Comparison of ENCODE assay signal across 9 cellular contexts in the genomic region with DNA sequence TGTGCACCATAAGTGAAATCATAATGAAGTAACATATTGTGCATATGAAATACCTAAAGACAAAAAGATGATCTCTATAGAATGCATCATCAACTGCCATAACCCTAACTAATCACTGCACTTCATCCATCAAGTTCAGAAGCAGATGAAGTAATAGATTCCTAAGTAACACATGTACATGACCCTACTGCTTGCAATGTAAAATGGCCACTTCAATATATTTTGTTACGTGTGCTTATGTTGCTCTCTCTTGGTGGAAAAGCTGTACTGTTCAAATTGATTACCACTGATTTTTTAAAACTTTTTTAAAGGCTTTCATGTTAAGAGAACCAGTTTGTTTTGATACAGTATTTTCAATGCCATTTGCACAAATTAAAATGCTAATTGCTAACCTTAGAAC.
DNase-seq lines count a peak whose midpoint lies in the region; ATAC-seq and TF ChIP-seq lines count a peak whose summit lies in the region.
"Had no signal": no experiment of that assay in that cellular context is flagged by ENCODE, and none has a peak within 500 bp of the region (broad histone marks: within the 10 kb centered on the region; RNA-seq: fewer than 3 reads in every experiment).

No MANE protein-coding gene starts in this region.

- H3K27me3 Mint-ChIP-seq in neural crest cell (ENCODE audit: low read depth), result no peaks in the 10 kb centered on the region
- H3K27me3 Mint-ChIP-seq in stimulated activated naive CD8-positive, alpha-beta T cell treated with anti-CD3 and anti-CD28 coated beads, Interleukin-15, amount 100 ng/mL, for 72 hours, result no peaks in the 10 kb centered on the region

- intact Hi-C loops in body of pancreas (cut with DNase I) (no loop called here), esophagus squamous epithelium (cut with DNase I) (no loop called here)

- H3K4me1 Mint-ChIP-seq in neural crest cell, result peaks cover 14% of the 10 kb centered on the region
- H3K4me1 Mint-ChIP-seq in stimulated activated naive CD8-positive, alpha-beta T cell treated with anti-CD3 and anti-CD28 coated beads, Interleukin-15, amount 100 ng/mL, for 72 hours, result peaks cover 15% of the 10 kb centered on the region

- DNase-seq in EL (peak; percentile 23), NB4 (ENCODE audit: low read depth) (peak; percentile 4), body of pancreas (no peak), neural crest cell (ENCODE audit: low read depth, low spot score) (no peak), esophagus squamous epithelium (lab: John Stamatoyannopoulos, UW) (no peak)
- DNase-seq in stimulated activated naive CD8-positive, alpha-beta T cell treated with anti-CD3 and anti-CD28 coated beads, Interleukin-15, amount 100 ng/mL, for 72 hours, result no peak
- DNase-seq in effector memory CD4-positive, alpha-beta T cell, result no peak

- peaks cover 2% of the 10 kb centered on the region for H3K9me3 Mint-ChIP-seq in neural crest cell
- no peaks in the 10 kb centered on the region for H3K9me3 Mint-ChIP-seq in stimulated activated naive CD8-positive, alpha-beta T cell treated with anti-CD3 and anti-CD28 coated beads, Interleukin-15, amount 100 ng/mL, for 72 hours
- H3K9me3 Mint-ChIP-seq: stimulated activated effector memory CD8-positive, alpha-beta T cell treated with anti-CD3 and anti-CD28 coated beads, Interleukin-12 subunit alpha, Interleukin-12 subunit beta, amount 100 ng/mL, for 72 hours had no signal

- TF ChIP-seq POLR2A in NB4 (IDR thresholded peaks at IDR 0.05; ENCODE audit: extremely low read depth, insufficient read length) (no peak), body of pancreas (IDR thresholded peaks at IDR 0.05) (no peak), esophagus squamous epithelium (IDR thresholded peaks at IDR 0.05) (no peak)

- no peak for TF ChIP-seq CTCF in NB4 (IDR thresholded peaks at IDR 0.05; ENCODE audit: low read depth, low read length)
- peak in 5 of 7 experiments; percentile 20 to 60 (median 55) for TF ChIP-seq CTCF in body of pancreas (IDR thresholded peaks at IDR 0.05)
- TF ChIP-seq CTCF in neural crest cell (conservative IDR thresholded peaks at IDR 0.05), result peak; percentile 77
- TF ChIP-seq CTCF in esophagus squamous epithelium (IDR thresholded peaks at IDR 0.05), result peak in 1 of 6 experiments; percentile 36

- H3K27me3 ChIP-seq in body of pancreas (no peaks in the 10 kb centered on the region), esophagus squamous epithelium (peaks cover 0 to 5% (median 0%) of the 10 kb centered on the region in 4 donors)
- no peaks in the 10 kb centered on the region for H3K27me3 ChIP-seq in effector memory CD4-positive, alpha-beta T cell (replicated peaks; ENCODE audit: control insufficient read depth, insufficient read depth, low read length, poor library complexity, severe bottlenecking)

- H3K4me3 ChIP-seq in NB4 (ENCODE audit: low read depth, low read length) (no peak overlapping the region), body of pancreas (no peak overlapping the region), esophagus squamous epithelium (no peak overlapping the region)
- H3K4me3 ChIP-seq in effector memory CD4-positive, alpha-beta T cell (ENCODE audit: insufficient read depth, low read depth, low read length, poor library complexity, severe bottlenecking), result no peak overlapping the region

- H3K36me3 ChIP-seq in body of pancreas (replicated peaks in 1 of 2; ENCODE audit: insufficient read depth in 1 of 2, low read depth in 2 of 2), result no peaks in the 10 kb centered on the region
- no peaks in the 10 kb centered on the region for H3K36me3 ChIP-seq in effector memory CD4-positive, alpha-beta T cell (ENCODE audit: control insufficient read depth, insufficient read depth, low read length)
- H3K36me3 ChIP-seq in esophagus squamous epithelium, result no peaks in the 10 kb centered on the region

- H3K4me3 Mint-ChIP-seq in neural crest cell, result no peak overlapping the region
- H3K4me3 Mint-ChIP-seq in stimulated activated naive CD8-positive, alpha-beta T cell treated with anti-CD3 and anti-CD28 coated beads, Interleukin-15, amount 100 ng/mL, for 72 hours, result no peak overlapping the region
- H3K4me3 Mint-ChIP-seq: stimulated activated effector memory CD8-positive, alpha-beta T cell treated with anti-CD3 and anti-CD28 coated beads, Interleukin-12 subunit alpha, Interleukin-12 subunit beta, amount 100 ng/mL, for 72 hours had no signal

- H3K4me1 ChIP-seq in body of pancreas, result peaks cover 22% of the 10 kb centered on the region
- peaks cover 4% of the 10 kb centered on the region for H3K4me1 ChIP-seq in effector memory CD4-positive, alpha-beta T cell (ENCODE audit: control insufficient read depth, insufficient read depth, low read length, poor library complexity, severe bottlenecking)
- H3K4me1 ChIP-seq in esophagus squamous epithelium, result peaks cover 0 to 8% (median 0%) of the 10 kb centered on the region in 3 donors

- no peaks in the 10 kb centered on the region for H3K36me3 Mint-ChIP-seq in neural crest cell (ENCODE audit: low read depth)
- H3K36me3 Mint-ChIP-seq: stimulated activated effector memory CD8-positive, alpha-beta T cell treated with anti-CD3 and anti-CD28 coated beads, Interleukin-12 subunit alpha, Interleukin-12 subunit beta, amount 100 ng/mL, for 72 hours had no signal

- H3K27ac ChIP-seq in body of pancreas, result no peak overlapping the region
- H3K27ac ChIP-seq in effector memory CD4-positive, alpha-beta T cell (ENCODE audit: insufficient read depth, low read length, poor library complexity, severe bottlenecking), result no peak overlapping the region
- H3K27ac ChIP-seq in esophagus squamous epithelium, result no peak overlapping the region

- no peak for ATAC-seq in body of pancreas
- no peak for ATAC-seq in stimulated activated naive CD8-positive, alpha-beta T cell treated with anti-CD3 and anti-CD28 coated beads, Interleukin-15, amount 100 ng/mL, for 72 hours
- no peak for ATAC-seq in GM21526 (IDR thresholded peaks at IDR 0.05; ENCODE audit: low FRiP score, unreplicated experiment)
- ATAC-seq: stimulated activated effector memory CD8-positive, alpha-beta T cell treated with anti-CD3 and anti-CD28 coated beads, Interleukin-12 subunit alpha, Interleukin-12 subunit beta, amount 100 ng/mL, for 72 hours had no signal

- H3K9me3 ChIP-seq in body of pancreas (no peaks in the 10 kb centered on the region), esophagus squamous epithelium (no peaks in the 10 kb centered on the region)
- no peaks in the 10 kb centered on the region for H3K9me3 ChIP-seq in effector memory CD4-positive, alpha-beta T cell (ENCODE audit: control insufficient read depth, low read length)

- 54 to 77% methylated on average over 1 of the region's 1 CpG for WGBS in body of pancreas, 2 donors
- 73 to 74% methylated on average over 1 of the region's 1 CpG for WGBS in esophagus squamous epithelium, 2 donors

- no peak overlapping the region for H3K27ac Mint-ChIP-seq in neural crest cell (ENCODE audit: unreplicated experiment)
- no peak overlapping the region for H3K27ac Mint-ChIP-seq in stimulated activated naive CD8-positive, alpha-beta T cell treated with anti-CD3 and anti-CD28 coated beads, Interleukin-15, amount 100 ng/mL, for 72 hours
- H3K27ac Mint-ChIP-seq: stimulated activated effector memory CD8-positive, alpha-beta T cell treated with anti-CD3 and anti-CD28 coated beads, Interleukin-12 subunit alpha, Interleukin-12 subunit beta, amount 100 ng/mL, for 72 hours had no signal

Comparison
In these comparisons a context has a peak if more than half of its experiments do, and no peak if none do; other contexts are left out.
1. DNase-seq: peak in EL (single experiment) and NB4 (single experiment); none in body of pancreas (0 of 4), neural crest cell (single experiment), stimulated activated naive CD8-positive, alpha-beta T cell treated with anti-CD3 and anti-CD28 coated beads, Interleukin-15, amount 100 ng/mL, for 72 hours (0 of 2), effector memory CD4-positive, alpha-beta T cell (0 of 3) and esophagus squamous epithelium (single experiment).